In genomic region chr5:131795128-131795719, GRCh38 we compare ENCODE assay signal across 9 cellular contexts. TPM values are rescaled to one million over a fixed set of nuclear protein-coding genes. Genes with fewer than 3 reads are reported as not detected.
DNase-seq lines count a peak whose midpoint lies in the region; ATAC-seq and TF ChIP-seq lines count a peak whose summit lies in the region.
"Had no signal": no experiment of that assay in that cellular context is flagged by ENCODE, and none has a peak within 500 bp of the region (broad histone marks: within the 10 kb centered on the region; RNA-seq: fewer than 3 reads in every experiment).

No MANE protein-coding gene starts in this region.

- peak overlapping the region; percentile 81 to 94; a peak in 3 of 4 replicates for H3K4me3 ChIP-seq in SK-N-SH (ENCODE audit: low read depth in 2 of 2, low read length in 1 of 2)
- peak overlapping the region; percentile 76 for H3K4me3 ChIP-seq in right cardiac atrium (ENCODE audit: low read length)
- peak overlapping the region; percentile 77 to 98 (median 92) for H3K4me3 ChIP-seq in stomach

- TF ChIP-seq EP300 in SK-N-SH (IDR thresholded peaks at IDR 0.05; ENCODE audit: borderline replicate concordance in 1 of 2, low read depth in 1 of 2, low read length in 1 of 2): no peak
- TF ChIP-seq EP300 in stomach (IDR thresholded peaks at IDR 0.05): no peak

- no peak for TF ChIP-seq RAD21 in SK-N-SH (IDR thresholded peaks at IDR 0.05; ENCODE audit: low read length)

- peaks cover 34% of the 10 kb centered on the region for H3K4me1 Mint-ChIP-seq in T-helper 17 cell

- peak overlapping the region; percentile 81 for H3K4me2 ChIP-seq in SK-N-SH

- peaks cover 3% of the 10 kb centered on the region for H3K36me3 Mint-ChIP-seq in T-helper 17 cell (ENCODE audit: low read depth)

- TF ChIP-seq CTCF in SK-N-SH (IDR thresholded peaks at IDR 0.05) (no peak), stomach (IDR thresholded peaks at IDR 0.05) (no peak)

- no peak overlapping the region for H2AFZ ChIP-seq in SK-N-SH (ENCODE audit: low read depth)

- no peak for TF ChIP-seq POLR2A in stomach (IDR thresholded peaks at IDR 0.05)

- H3K4me1 ChIP-seq in SK-N-SH (ENCODE audit: control insufficient read depth in 1 of 2, insufficient read depth in 2 of 2, low read depth in 1 of 2, low read length in 1 of 2): peaks cover 0 to 12% of the 10 kb centered on the region in 2 experiments; a peak in 2 of 4 replicates
- H3K4me1 ChIP-seq in right cardiac atrium (ENCODE audit: control insufficient read depth, insufficient read depth, low read length): peaks cover 3% of the 10 kb centered on the region
- H3K4me1 ChIP-seq in stomach: peaks cover 0 to 63% (median 34%) of the 10 kb centered on the region in 4 donors

- intact Hi-C loops in right cardiac atrium (cut with DNase I) (loop anchor here in 1 of 4 donors (10.0 kb wide), 1 partner anchor 210 kb away; no protein-coding TSS in a partner anchor), stomach (cut with DNase I; ENCODE audit: low total_unique reads) (no loop called here)

- H3K27me3 ChIP-seq in SK-N-SH (ENCODE audit: insufficient read depth): no peaks in the 10 kb centered on the region
- no peaks in the 10 kb centered on the region for H3K27me3 ChIP-seq in right cardiac atrium (ENCODE audit: control insufficient read depth, insufficient read depth)
- no peaks in the 10 kb centered on the region for H3K27me3 ChIP-seq in stomach

- no peaks in the 10 kb centered on the region for H3K9me2 ChIP-seq in SK-N-SH

- H3K27ac Mint-ChIP-seq in T-helper 17 cell: peak overlapping the region; percentile 93

- WGBS in SK-N-SH (ENCODE audit: low lambda C conversion rate): 80% methylated on average over 7 of the region's 7 CpGs
- 36% methylated on average over 7 of the region's 7 CpGs for WGBS in right cardiac atrium
- 31 to 39% (median 34%) methylated on average over 7 of the region's 7 CpGs for WGBS in stomach, 5 donors

- POLR2A ChIA-PET in SK-N-SH (lab: Yijun Ruan, JAX): no interaction called here

- H3K27me3 Mint-ChIP-seq in T-helper 17 cell: no peaks in the 10 kb centered on the region

- peaks cover 0 to 4% of the 10 kb centered on the region in 2 experiments for H3K36me3 ChIP-seq in SK-N-SH (replicated peaks in 1 of 2; ENCODE audit: control insufficient read depth in 1 of 2, insufficient read depth in 2 of 2, low read length in 1 of 2)
- H3K36me3 ChIP-seq in stomach: no peaks in the 10 kb centered on the region

- peaks cover 52% of the 10 kb centered on the region for H4K20me1 ChIP-seq in SK-N-SH (ENCODE audit: insufficient read depth)

- H3K4me3 Mint-ChIP-seq in T-helper 17 cell: peak overlapping the region; percentile 96

- no peak for ATAC-seq in SK-N-SH treated with all-trans-retinoic acid at 6 μM for 48 hours
- no peak for ATAC-seq in T-helper 17 cell
- no peak for ATAC-seq in right cardiac atrium
- no peak for ATAC-seq in HG03135 (IDR thresholded peaks at IDR 0.05; ENCODE audit: unreplicated experiment)

- H3K27ac ChIP-seq in SK-N-SH (ENCODE audit: low read depth in 2 of 2, low read length in 1 of 2): no peak overlapping the region
- no peak overlapping the region for H3K27ac ChIP-seq in right cardiac atrium (ENCODE audit: low read length)
- peak overlapping the region in 2 of 5 donors; percentile 98 to 99 for H3K27ac ChIP-seq in stomach

- no peaks in the 10 kb centered on the region for H3K9me3 ChIP-seq in SK-N-SH
- H3K9me3 ChIP-seq in T-helper 17 cell (ENCODE audit: control insufficient read depth, low read length, poor library complexity, severe bottlenecking): no peaks in the 10 kb centered on the region
- no peaks in the 10 kb centered on the region for H3K9me3 ChIP-seq in right cardiac atrium (ENCODE audit: control insufficient read depth, low read length)
- no peaks in the 10 kb centered on the region for H3K9me3 ChIP-seq in stomach

- no peaks in the 10 kb centered on the region for H3F3A ChIP-seq in SK-N-SH (replicated peaks; ENCODE audit: insufficient read depth)

- DNase-seq in SK-N-SH: no peak
- no peak for DNase-seq in T-helper 17 cell
- no peak for DNase-seq in right cardiac atrium
- DNase-seq in stomach: no peak
- DNase-seq in 8988T: no peak
- DNase-seq in NCI-H524 (lab: John Stamatoyannopoulos, UW): no peak
- DNase-seq: activated effector memory CD4-positive, alpha-beta T cell treated with anti-CD3 and anti-CD28 coated beads, Interleukin-2, amount 50 U/mL, for 16 hours had no signal

- H3K79me2 ChIP-seq in SK-N-SH (ENCODE audit: insufficient read depth): peaks cover 65% of the 10 kb centered on the region

- CTCF ChIA-PET in SK-N-SH (lab: Yijun Ruan, JAX): no interaction called here

- peak overlapping the region; percentile 98; the same call in 1 of the 2 replicates for H3K9ac ChIP-seq in SK-N-SH

TF ChIP-seq in SK-N-SH, 30 proteins besides CTCF, POLR2A, EP300 and RAD21:
- TF ChIP-seq MAX (IDR thresholded peaks at IDR 0.05; ENCODE audit: low read depth) (no peak), YY1 (IDR thresholded peaks at IDR 0.05; ENCODE audit: low read depth) (no peak), JUND (IDR thresholded peaks at IDR 0.05) (no peak), NRF1 (IDR thresholded peaks at IDR 0.05; ENCODE audit: low read depth, low read length) (no peak), ELF1 (IDR thresholded peaks at IDR 0.05) (no peak), MXI1 (IDR thresholded peaks at IDR 0.05; ENCODE audit: low read depth, low read length) (no peak), SMC3 (IDR thresholded peaks at IDR 0.05; ENCODE audit: low read depth, low read length) (no peak), EZH2phosphoT487 (IDR thresholded peaks at IDR 0.05; ENCODE audit: borderline replicate concordance, low read depth) (no peak)
- TF ChIP-seq, protein P1, sequence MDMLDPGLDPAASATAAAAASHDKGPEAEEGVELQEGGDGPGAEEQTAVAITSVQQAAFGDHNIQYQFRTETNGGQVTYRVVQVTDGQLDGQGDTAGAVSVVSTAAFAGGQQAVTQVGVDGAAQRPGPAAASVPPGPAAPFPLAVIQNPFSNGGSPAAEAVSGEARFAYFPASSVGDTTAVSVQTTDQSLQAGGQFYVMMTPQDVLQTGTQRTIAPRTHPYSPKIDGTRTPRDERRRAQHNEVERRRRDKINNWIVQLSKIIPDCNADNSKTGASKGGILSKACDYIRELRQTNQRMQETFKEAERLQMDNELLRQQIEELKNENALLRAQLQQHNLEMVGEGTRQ (IDR thresholded peaks at IDR 0.05; ENCODE audit: borderline replicate concordance, low read depth, low read length): no peak

TF ChIP-seq in SK-N-SH treated with all-trans-retinoic acid at 6 μM for 48 hours, 23 proteins besides CTCF, POLR2A, EP300 and RAD21 (continues in another document):
- TF ChIP-seq ZNF8 (CRISPR knock-in tag; IDR thresholded peaks at IDR 0.05) (no peak), PATZ1 (CRISPR knock-in tag; IDR thresholded peaks at IDR 0.05; ENCODE audit: borderline replicate concordance) (no peak), ESRRG (CRISPR knock-in tag; IDR thresholded peaks at IDR 0.05) (no peak), TOX (CRISPR knock-in tag; IDR thresholded peaks at IDR 0.05; ENCODE audit: borderline replicate concordance) (no peak), ZNF565 (CRISPR knock-in tag; conservative IDR thresholded peaks at IDR 0.05; ENCODE audit: low read depth) (no peak), PPARA (CRISPR knock-in tag; IDR thresholded peaks at IDR 0.05; ENCODE audit: borderline replicate concordance) (no peak)
- TF ChIP-seq, protein P2, sequence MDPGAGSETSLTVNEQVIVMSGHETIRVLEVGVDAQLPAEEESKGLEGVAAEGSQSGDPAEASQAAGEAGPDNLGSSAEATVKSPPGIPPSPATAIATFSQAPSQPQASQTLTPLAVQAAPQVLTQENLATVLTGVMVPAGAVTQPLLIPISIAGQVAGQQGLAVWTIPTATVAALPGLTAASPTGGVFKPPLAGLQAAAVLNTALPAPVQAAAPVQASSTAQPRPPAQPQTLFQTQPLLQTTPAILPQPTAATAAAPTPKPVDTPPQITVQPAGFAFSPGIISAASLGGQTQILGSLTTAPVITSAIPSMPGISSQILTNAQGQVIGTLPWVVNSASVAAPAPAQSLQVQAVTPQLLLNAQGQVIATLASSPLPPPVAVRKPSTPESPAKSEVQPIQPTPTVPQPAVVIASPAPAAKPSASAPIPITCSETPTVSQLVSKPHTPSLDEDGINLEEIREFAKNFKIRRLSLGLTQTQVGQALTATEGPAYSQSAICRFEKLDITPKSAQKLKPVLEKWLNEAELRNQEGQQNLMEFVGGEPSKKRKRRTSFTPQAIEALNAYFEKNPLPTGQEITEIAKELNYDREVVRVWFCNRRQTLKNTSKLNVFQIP (CRISPR knock-in tag; IDR thresholded peaks at IDR 0.05; ENCODE audit: borderline replicate concordance, low read depth): no peak

RNA-seq across cellular contexts. Expression of gene FNIP1, which starts 1.6 kb away (rescaled TPM):
- polyA plus RNA-seq in SK-N-SH (2012; rRNA removed) (2.4 and 3.7 TPM in 2 replicates), right cardiac atrium (5.8 TPM), stomach (1 to 10 TPM; 3.2 to 4.7 (median 3.7) TPM)
- polyA plus RNA-seq in SK-N-SH (2012; cell fraction: cytosol; rRNA removed): 3.4 and 3.6 TPM in 2 replicates
- polyA plus RNA-seq in SK-N-SH (2012; cell fraction: nucleus; rRNA removed): 5.2 and 8.3 TPM in 2 replicates
- total RNA-seq in T-helper 17 cell (10 to 100 TPM; 27.5 to 28.8 TPM), right cardiac atrium (10 to 100 TPM; 26.8 to 35.8 (median 31.2) TPM), stomach (10 to 100 TPM; 15.4 to 86.1 (median 34.8) TPM)
